14 cellular contexts compared by ENCODE assay signal in the genomic region with DNA sequence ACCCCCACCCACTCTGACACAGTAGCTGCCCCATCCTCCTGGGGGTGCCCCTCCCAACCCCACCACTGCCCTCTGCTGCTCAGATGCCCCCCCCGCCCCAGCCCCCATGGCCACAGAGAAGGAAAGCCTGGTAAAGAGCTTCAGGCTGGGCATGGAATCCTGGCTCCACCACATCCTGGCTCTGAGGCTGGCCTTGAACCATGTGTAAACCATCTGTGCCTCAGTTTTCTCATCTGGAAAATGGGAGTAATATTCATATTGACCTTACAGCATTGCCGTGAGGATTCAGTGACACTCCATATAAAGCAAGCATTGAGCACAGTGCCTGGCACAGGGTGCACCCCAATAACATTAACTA.
A peak's percentile ranks its signal among the peaks of the same experiment; 100 is the strongest.
DNase-seq lines count a peak whose midpoint lies in the region; ATAC-seq and TF ChIP-seq lines count a peak whose summit lies in the region.
"Had no signal": no experiment of that assay in that cellular context is flagged by ENCODE, and none has a peak within 500 bp of the region (broad histone marks: within the 10 kb centered on the region; RNA-seq: fewer than 3 reads in every experiment).

No MANE protein-coding gene starts in this region.

- H3K4me3 ChIP-seq in Caco-2 (ENCODE audit: low read depth, low read length) (no peak overlapping the region), PC-9 (no peak overlapping the region), esophagus squamous epithelium (no peak overlapping the region), sigmoid colon (no peak overlapping the region), H7 (ENCODE audit: insufficient read depth, low read depth, low read length) (no peak overlapping the region)
- H3K4me3 ChIP-seq: body of pancreas had no signal

- DNase-seq in Caco-2 (no peak), PC-9 (no peak), esophagus squamous epithelium (lab: John Stamatoyannopoulos, UW) (no peak), sigmoid colon (no peak), H7 (no peak), cerebellar cortex (ENCODE audit: low spot score) (no peak), NCI-H526 (lab: John Stamatoyannopoulos, UW) (no peak)
- DNase-seq: activated CD4-positive, alpha-beta T cell treated with anti-CD3 and anti-CD28 coated beads, Interleukin-2, amount 10 ng/mL, durations not matched to agents 7 days and 5 days; body of pancreas; dorsolateral prefrontal cortex; stimulated activated naive CD4-positive, alpha-beta T cell treated with Interleukin-2 at 50 U/mL for 16 hours; T1000 had no signal

- no peak for TF ChIP-seq CTCF in Caco-2 (IDR thresholded peaks at IDR 0.05; ENCODE audit: insufficient read depth in 1 of 2, low read depth in 1 of 2, low read length in 1 of 2, severe bottlenecking in 1 of 2, unreplicated experiment in 1 of 2)
- no peak for TF ChIP-seq CTCF in PC-9 (conservative IDR thresholded peaks at IDR 0.05)
- no peak for TF ChIP-seq CTCF in esophagus squamous epithelium (IDR thresholded peaks at IDR 0.05)
- no peak for TF ChIP-seq CTCF in sigmoid colon (IDR thresholded peaks at IDR 0.05)

- no peaks in the 10 kb centered on the region for H3K9me3 Mint-ChIP-seq in Caco-2 (ENCODE audit: unreplicated experiment)
- H3K9me3 Mint-ChIP-seq: activated CD4-positive, alpha-beta T cell treated with anti-CD3 and anti-CD28 coated beads, Interleukin-2, amount 10 ng/mL, durations not matched to agents 7 days and 5 days; activated naive CD4-positive, alpha-beta T cell treated with anti-CD3 and anti-CD28 coated beads, Interleukin-2, amount 50 U/mL, for 24 hours had no signal

- H3K27ac ChIP-seq in PC-9 (peak overlapping the region; percentile 82), esophagus squamous epithelium (peak overlapping the region; percentile 36 to 75 (median 73)), sigmoid colon (peak overlapping the region in 3 of 4 donors; percentile 63 to 82 (median 67))
- H3K27ac ChIP-seq: body of pancreas had no signal

- peaks cover 49% of the 10 kb centered on the region for H3F3A ChIP-seq in PC-9 (ENCODE audit: insufficient read depth, low read depth)

- CTCF ChIA-PET in Caco-2 (lab: Charles Lee) (interaction anchor here (0.6 to 0.9 kb wide), 3 partner anchors 8 to 438 kb away, joined by 3 to 8 read pairs (median 3); no protein-coding TSS in a partner anchor), PC-9 (lab: Charles Lee) (interaction anchor here (0.6 to 1.3 kb wide), 5 partner anchors 133 to 448 kb away, joined by 3 to 5 read pairs (median 4); a partner anchor contains a TSS)

- H3K36me3 Mint-ChIP-seq in Caco-2 (ENCODE audit: insufficient read depth, unreplicated experiment): no peaks in the 10 kb centered on the region
- H3K36me3 Mint-ChIP-seq: activated naive CD4-positive, alpha-beta T cell treated with anti-CD3 and anti-CD28 coated beads, Interleukin-2, amount 50 U/mL, for 24 hours had no signal

- no peak for ATAC-seq in HG03520 (IDR thresholded peaks at IDR 0.05; ENCODE audit: unreplicated experiment)
- ATAC-seq: body of pancreas had no signal

- H3K4me2 ChIP-seq in PC-9: peak overlapping the region; percentile 64

- no TSS peak for BruUV-seq in Caco-2 (replicated peaks; lab: Mats Ljungman, UMichigan)
- BruUV-seq in PC-9 (replicated peaks; lab: Mats Ljungman, UMichigan): no TSS peak

- H3K27me3 ChIP-seq in Caco-2 (replicated peaks; ENCODE audit: control insufficient read depth, insufficient read depth, low read length) (no peaks in the 10 kb centered on the region), PC-9 (ENCODE audit: insufficient read depth, low read depth) (no peaks in the 10 kb centered on the region), esophagus squamous epithelium (no peaks in the 10 kb centered on the region), sigmoid colon (no peaks in the 10 kb centered on the region), H7 (ENCODE audit: control insufficient read depth, insufficient read depth, low read length) (no peaks in the 10 kb centered on the region)
- H3K27me3 ChIP-seq: body of pancreas, dorsolateral prefrontal cortex had no signal

- TF ChIP-seq POLR2A in esophagus squamous epithelium (IDR thresholded peaks at IDR 0.05): no peak
- no peak for TF ChIP-seq POLR2A in sigmoid colon (IDR thresholded peaks at IDR 0.05)

- H3K4me1 ChIP-seq in Caco-2 (peaks cover 32% of the 10 kb centered on the region), PC-9 (replicated peaks; ENCODE audit: insufficient read depth) (peaks cover 51% of the 10 kb centered on the region), esophagus squamous epithelium (peaks cover 0 to 32% (median 15%) of the 10 kb centered on the region in 3 donors), sigmoid colon (peaks cover 0 to 24% (median 12%) of the 10 kb centered on the region in 4 donors)
- H3K4me1 ChIP-seq: body of pancreas had no signal

- H3K4me1 Mint-ChIP-seq in Caco-2 (ENCODE audit: low read depth, unreplicated experiment): peaks cover 25% of the 10 kb centered on the region
- H3K4me1 Mint-ChIP-seq: activated CD4-positive, alpha-beta T cell treated with anti-CD3 and anti-CD28 coated beads, Interleukin-2, amount 10 ng/mL, durations not matched to agents 7 days and 5 days; activated naive CD4-positive, alpha-beta T cell treated with anti-CD3 and anti-CD28 coated beads, Interleukin-2, amount 50 U/mL, for 24 hours had no signal

- no peaks in the 10 kb centered on the region for H4K20me1 ChIP-seq in PC-9 (ENCODE audit: insufficient read depth)

- no peaks in the 10 kb centered on the region for H3K79me2 ChIP-seq in PC-9 (ENCODE audit: low read depth)

- POLR2A ChIA-PET in Caco-2 (lab: Charles Lee): no interaction called here
- POLR2A ChIA-PET in PC-9 (lab: Charles Lee; ENCODE audit: unreplicated experiment): interaction anchor here (0.6 to 0.7 kb wide), 2 partner anchors 437 to 1748 kb away, joined by 4 to 7 read pairs; a partner anchor contains a TSS

- TF ChIP-seq EP300 in sigmoid colon (IDR thresholded peaks at IDR 0.05): no peak

- intact Hi-C loops in Caco-2 (cut with micrococcal nuclease; ENCODE audit: unreplicated experiment): no loop called here
- intact Hi-C loops in PC-9 (cut with micrococcal nuclease; ENCODE audit: unreplicated experiment): no loop called here
- intact Hi-C loops in esophagus squamous epithelium (cut with DNase I): no loop called here
- intact Hi-C loops in sigmoid colon (cut with DNase I): no loop called here

- H3K9me2 ChIP-seq in PC-9 (ENCODE audit: insufficient read depth): no peaks in the 10 kb centered on the region

- no peaks in the 10 kb centered on the region for H3K27me3 Mint-ChIP-seq in Caco-2 (ENCODE audit: insufficient read depth, unreplicated experiment)
- H3K27me3 Mint-ChIP-seq: activated CD4-positive, alpha-beta T cell treated with anti-CD3 and anti-CD28 coated beads, Interleukin-2, amount 10 ng/mL, durations not matched to agents 7 days and 5 days; activated naive CD4-positive, alpha-beta T cell treated with anti-CD3 and anti-CD28 coated beads, Interleukin-2, amount 50 U/mL, for 24 hours had no signal

- H3K27ac Mint-ChIP-seq in Caco-2 (ENCODE audit: unreplicated experiment): peak overlapping the region; percentile 94
- H3K27ac Mint-ChIP-seq: activated CD4-positive, alpha-beta T cell treated with anti-CD3 and anti-CD28 coated beads, Interleukin-2, amount 10 ng/mL, durations not matched to agents 7 days and 5 days; activated naive CD4-positive, alpha-beta T cell treated with anti-CD3 and anti-CD28 coated beads, Interleukin-2, amount 50 U/mL, for 24 hours had no signal

- H2AFZ ChIP-seq in PC-9: no peak overlapping the region

- 86 to 100% methylated on average over 1 of the region's 2 CpGs for WGBS in esophagus squamous epithelium, 2 donors
- 92 to 98% methylated on average over 2 of the region's 2 CpGs for WGBS in sigmoid colon, 2 donors

- H3K9me3 ChIP-seq in Caco-2 (no peaks in the 10 kb centered on the region), PC-9 (ENCODE audit: insufficient read depth, low read depth) (no peaks in the 10 kb centered on the region), esophagus squamous epithelium (no peaks in the 10 kb centered on the region), sigmoid colon (no peaks in the 10 kb centered on the region)
- H3K9me3 ChIP-seq: body of pancreas had no signal

- H3K36me3 ChIP-seq in Caco-2 (ENCODE audit: control insufficient read depth, insufficient read depth, low read length) (no peaks in the 10 kb centered on the region), PC-9 (ENCODE audit: low read depth) (no peaks in the 10 kb centered on the region), esophagus squamous epithelium (no peaks in the 10 kb centered on the region), sigmoid colon (no peaks in the 10 kb centered on the region), H7 (replicated peaks; ENCODE audit: control insufficient read depth, insufficient read depth, low read length) (no peaks in the 10 kb centered on the region)

- H3K4me3 Mint-ChIP-seq in Caco-2 (ENCODE audit: unreplicated experiment): no peak overlapping the region
- H3K4me3 Mint-ChIP-seq: activated CD4-positive, alpha-beta T cell treated with anti-CD3 and anti-CD28 coated beads, Interleukin-2, amount 10 ng/mL, durations not matched to agents 7 days and 5 days; activated naive CD4-positive, alpha-beta T cell treated with anti-CD3 and anti-CD28 coated beads, Interleukin-2, amount 50 U/mL, for 24 hours had no signal
